15 cellular contexts compared by ENCODE assay signal in genomic region chr10:95544783-95545500, GRCh38. TPM values are rescaled to one million over a fixed set of nuclear protein-coding genes. Genes with fewer than 3 reads are reported as not detected.
DNase-seq lines count a peak whose midpoint lies in the region; ATAC-seq and TF ChIP-seq lines count a peak whose summit lies in the region.
"Had no signal": no experiment of that assay in that cellular context is flagged by ENCODE, and none has a peak within 500 bp of the region (broad histone marks: within the 10 kb centered on the region; RNA-seq: fewer than 3 reads in every experiment).

No MANE protein-coding gene starts in this region.

- no peak for TF ChIP-seq POLR2A in esophagus squamous epithelium (IDR thresholded peaks at IDR 0.05)

- no peaks in the 10 kb centered on the region for H3K27me3 ChIP-seq in esophagus squamous epithelium

- no peaks in the 10 kb centered on the region for H3K9me3 ChIP-seq in esophagus squamous epithelium

- H3K27ac Mint-ChIP-seq in nephron: peak overlapping the region; percentile 53 to 83 (median 75)
- H3K27ac Mint-ChIP-seq: activated naive CD4-positive, alpha-beta T cell treated with anti-CD3 and anti-CD28 coated beads, Interleukin-2, amount 50 U/mL, for 24 hours; effector memory CD8-positive, alpha-beta T cell; stimulated activated effector memory CD8-positive, alpha-beta T cell treated with anti-CD3 and anti-CD28 coated beads, Interleukin-12 subunit alpha, Interleukin-12 subunit beta, amount 100 ng/mL, for 72 hours had no signal

- H3K4me3 ChIP-seq in esophagus squamous epithelium: peak overlapping the region in 1 of 4 donors; percentile 35

- intact Hi-C loops in esophagus squamous epithelium (cut with DNase I): no loop called here

- no peak for ATAC-seq in GM18520 (IDR thresholded peaks at IDR 0.05; ENCODE audit: unreplicated experiment)
- no peak for ATAC-seq in HG03280 (IDR thresholded peaks at IDR 0.05; ENCODE audit: unreplicated experiment)
- no peak for ATAC-seq in GM19351 (IDR thresholded peaks at IDR 0.05; ENCODE audit: unreplicated experiment)
- ATAC-seq: effector memory CD8-positive, alpha-beta T cell; stimulated activated effector memory CD8-positive, alpha-beta T cell treated with anti-CD3 and anti-CD28 coated beads, Interleukin-12 subunit alpha, Interleukin-12 subunit beta, amount 100 ng/mL, for 72 hours had no signal

- no peaks in the 10 kb centered on the region for H3K27me3 Mint-ChIP-seq in nephron (ENCODE audit: low read depth)
- H3K27me3 Mint-ChIP-seq: activated naive CD4-positive, alpha-beta T cell treated with anti-CD3 and anti-CD28 coated beads, Interleukin-2, amount 50 U/mL, for 24 hours had no signal

- TF ChIP-seq CTCF in esophagus squamous epithelium (IDR thresholded peaks at IDR 0.05): no peak
- TF ChIP-seq CTCF in nephron (IDR thresholded peaks at IDR 0.05; ENCODE audit: unreplicated experiment in 3 of 3): no peak

- peak; percentile 10 for DNase-seq in stimulated activated CD4-positive, alpha-beta T cell treated with anti-CD3 and anti-CD28 coated beads, Interleukin-15, amount 100 ng/mL, for 24 hours
- no peak for DNase-seq in stimulated activated CD4-positive, alpha-beta T cell treated with anti-CD3 and anti-CD28 coated beads, Interleukin-2, amount 100 ng/mL, for 48 hours
- DNase-seq in esophagus squamous epithelium (lab: John Stamatoyannopoulos, UW) (no peak), A172 (ENCODE audit: low spot score) (no peak)
- DNase-seq: DMS53; effector memory CD8-positive, alpha-beta T cell; KG1; NCI-H1105; T-helper 2 cell had no signal

- H3K4me1 Mint-ChIP-seq in nephron: peaks cover 59% of the 10 kb centered on the region
- H3K4me1 Mint-ChIP-seq: activated naive CD4-positive, alpha-beta T cell treated with anti-CD3 and anti-CD28 coated beads, Interleukin-2, amount 50 U/mL, for 24 hours; stimulated activated effector memory CD8-positive, alpha-beta T cell treated with anti-CD3 and anti-CD28 coated beads, Interleukin-12 subunit alpha, Interleukin-12 subunit beta, amount 100 ng/mL, for 72 hours had no signal

- no peaks in the 10 kb centered on the region for H3K9me3 Mint-ChIP-seq in nephron
- H3K9me3 Mint-ChIP-seq: activated naive CD4-positive, alpha-beta T cell treated with anti-CD3 and anti-CD28 coated beads, Interleukin-2, amount 50 U/mL, for 24 hours; effector memory CD8-positive, alpha-beta T cell; stimulated activated effector memory CD8-positive, alpha-beta T cell treated with anti-CD3 and anti-CD28 coated beads, Interleukin-12 subunit alpha, Interleukin-12 subunit beta, amount 100 ng/mL, for 72 hours had no signal

- H3K27ac ChIP-seq in esophagus squamous epithelium: peak overlapping the region; percentile 5 to 88 (median 84)

- H3K36me3 Mint-ChIP-seq in nephron (ENCODE audit: low read depth): peaks cover 4% of the 10 kb centered on the region
- H3K36me3 Mint-ChIP-seq: activated naive CD4-positive, alpha-beta T cell treated with anti-CD3 and anti-CD28 coated beads, Interleukin-2, amount 50 U/mL, for 24 hours; stimulated activated effector memory CD8-positive, alpha-beta T cell treated with anti-CD3 and anti-CD28 coated beads, Interleukin-12 subunit alpha, Interleukin-12 subunit beta, amount 100 ng/mL, for 72 hours had no signal

- H3K36me3 ChIP-seq in esophagus squamous epithelium: no peaks in the 10 kb centered on the region

- peak overlapping the region in 1 of 3 experiments; percentile 5 for H3K4me3 Mint-ChIP-seq in nephron
- H3K4me3 Mint-ChIP-seq: activated naive CD4-positive, alpha-beta T cell treated with anti-CD3 and anti-CD28 coated beads, Interleukin-2, amount 50 U/mL, for 24 hours; effector memory CD8-positive, alpha-beta T cell; stimulated activated effector memory CD8-positive, alpha-beta T cell treated with anti-CD3 and anti-CD28 coated beads, Interleukin-12 subunit alpha, Interleukin-12 subunit beta, amount 100 ng/mL, for 72 hours had no signal

- WGBS in esophagus squamous epithelium, 2 donors: 69 to 83% methylated on average over 9 of the region's 12 CpGs

- H3K4me1 ChIP-seq in esophagus squamous epithelium: peaks cover 0 to 61% (median 0%) of the 10 kb centered on the region in 3 donors

RNA-seq across cellular contexts. Expression of gene SORBS1, which starts 16.2 kb away (rescaled TPM):
- 100 to 1,000 TPM in 1 of 4 donors, 10 to 100 TPM in 3; 23.3 to 359 (median 72.2) TPM for total RNA-seq in esophagus squamous epithelium
- total RNA-seq in A172 (2014; rRNA removed; shearing (Covaris generic)): 0.91 and 2.5 TPM in 2 replicates
